Comparison of ENCODE assay signal across 12 cellular contexts in the genomic region with DNA sequence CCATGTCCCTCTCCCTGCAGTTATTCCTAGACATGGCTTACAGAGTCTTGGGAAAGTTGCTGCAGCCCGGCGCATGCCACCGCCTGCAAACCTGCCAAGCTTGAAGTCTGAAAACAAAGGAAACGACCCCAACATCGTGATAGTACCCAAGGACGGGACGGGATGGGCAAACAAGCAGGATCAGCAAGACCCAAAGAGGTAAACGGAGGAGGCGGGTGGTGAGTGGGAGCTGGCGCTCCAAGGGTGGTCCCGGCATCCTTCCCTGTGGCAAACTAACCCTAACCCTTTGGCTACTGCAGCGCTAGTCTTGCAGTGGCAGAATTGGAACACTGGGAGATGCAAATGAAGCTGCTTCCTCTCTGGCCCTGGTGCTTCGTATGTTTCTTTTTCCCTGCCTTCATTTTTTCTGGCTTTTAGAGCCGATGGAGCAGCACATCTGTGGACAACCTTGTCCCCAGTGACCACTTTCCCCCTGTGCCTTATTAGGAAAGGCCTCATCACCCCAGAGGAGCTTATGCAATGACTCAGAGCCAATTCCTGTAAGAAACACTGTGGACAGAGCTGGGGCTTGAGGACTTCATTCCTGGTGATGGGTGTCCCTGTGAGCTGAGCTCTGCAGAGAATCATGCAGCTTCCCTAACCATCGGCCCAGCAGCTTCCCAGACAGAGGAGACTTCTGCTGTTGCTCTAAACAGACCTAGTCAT. TPM values are rescaled to one million over a fixed set of nuclear protein-coding genes. Genes with fewer than 3 reads are reported as not detected.
DNase-seq lines count a peak whose midpoint lies in the region; ATAC-seq, FAIRE-seq and TF ChIP-seq lines count a peak whose summit lies in the region.
"Had no signal": no experiment of that assay in that cellular context is flagged by ENCODE, and none has a peak within 500 bp of the region (broad histone marks: within the 10 kb centered on the region; RNA-seq: fewer than 3 reads in every experiment).

No MANE protein-coding gene starts in this region.

- peaks cover 91% of the 10 kb centered on the region for H4K20me1 ChIP-seq in astrocyte (ENCODE audit: insufficient read depth, low read length)
- peaks cover 85% of the 10 kb centered on the region for H4K20me1 ChIP-seq in hepatocyte (ENCODE audit: insufficient read depth, poor library complexity, severe bottlenecking)
- H4K20me1 ChIP-seq in OCI-LY7 (ENCODE audit: insufficient read depth, low read length), result peaks cover 10% of the 10 kb centered on the region; the same call in 1 of the 2 replicates

- H3K4me3 ChIP-seq in astrocyte (ENCODE audit: insufficient read depth, low read depth, low read length), result no peak overlapping the region
- H3K4me3 ChIP-seq in hepatocyte, result no peak overlapping the region
- no peak overlapping the region for H3K4me3 ChIP-seq in stomach smooth muscle (ENCODE audit: low read length in 2 of 2)
- no peak overlapping the region for H3K4me3 ChIP-seq in OCI-LY7 (ENCODE audit: low read depth, low read length, poor library complexity, severe bottlenecking)
- H3K4me3 ChIP-seq in H7 (ENCODE audit: insufficient read depth, low read depth, low read length), result no peak overlapping the region
- H3K4me3 ChIP-seq: ovary had no signal

- ATAC-seq in activated T-cell treated with anti-CD3 and anti-CD28 coated beads, Interleukin-2, amount 50 U/mL, for 72 hours (replicated peaks in 1 of 2), result no peak

- H3K9me3 Mint-ChIP-seq in activated T-cell treated with anti-CD3 and anti-CD28 coated beads, Interleukin-2, amount 50 U/mL, for 72 hours, result no peaks in the 10 kb centered on the region
- no peaks in the 10 kb centered on the region for H3K9me3 Mint-ChIP-seq in astrocyte (ENCODE audit: unreplicated experiment)
- H3K9me3 Mint-ChIP-seq: IgD-negative memory B cell; T-helper 1 cell treated with Interleukin-12 subunit alpha and Interleukin-12 subunit beta and Interleukin-4 antibody, amounts not matched to agents 30 μg/mL and 1 μg/mL, for 36 hours had no signal

- intact Hi-C loops in OCI-LY7 (cut with micrococcal nuclease; ENCODE audit: unreplicated experiment), result no loop called here

- H3K79me2 ChIP-seq in astrocyte (ENCODE audit: insufficient read depth, low read length) (peaks cover 98% of the 10 kb centered on the region), hepatocyte (peaks cover 98% of the 10 kb centered on the region), OCI-LY7 (ENCODE audit: insufficient read depth, low read depth, low read length) (peaks cover 36% of the 10 kb centered on the region)

- POLR2A ChIA-PET in OCI-LY7 (lab: Charles Lee), result interaction anchor here (0.6 to 0.9 kb wide), 2 partner anchors 16 to 42 kb away, joined by 3 to 4 read pairs; no protein-coding TSS in a partner anchor

- no peak for DNase-seq in activated T-cell treated with anti-CD3 and anti-CD28 coated beads, Interleukin-2, amount 50 U/mL, for 72 hours
- DNase-seq in activated T-cell treated with anti-CD3 and anti-CD28 coated beads for 4 hours, result no peak
- DNase-seq in astrocyte (ENCODE audit: low read depth), result peak; percentile 89
- DNase-seq in hepatocyte (ENCODE audit: low spot score), result peak; percentile 27
- no peak for DNase-seq in DMS 273 treated with DMSO at 0.1 percent for 48 hours (lab: John Stamatoyannopoulos, UW)
- no peak for DNase-seq in OCI-LY7 (ENCODE audit: low spot score)
- no peak for DNase-seq in H7

- H3K9ac ChIP-seq in astrocyte (ENCODE audit: low read length) (peak overlapping the region; percentile 42), stomach smooth muscle (ENCODE audit: low read length in 2 of 2) (no peak overlapping the region)

- H3K4me1 ChIP-seq in astrocyte (ENCODE audit: insufficient read depth, low read length) (peaks cover 25% of the 10 kb centered on the region), hepatocyte (ENCODE audit: insufficient read depth) (no peaks in the 10 kb centered on the region), stomach smooth muscle (ENCODE audit: control insufficient read depth, insufficient read depth, low read length) (peaks cover 28% of the 10 kb centered on the region), OCI-LY7 (ENCODE audit: insufficient read depth, low read length, poor library complexity, severe bottlenecking) (no peaks in the 10 kb centered on the region)

- H3K36me3 Mint-ChIP-seq in activated T-cell treated with anti-CD3 and anti-CD28 coated beads, Interleukin-2, amount 50 U/mL, for 72 hours (ENCODE audit: insufficient read depth in 2 of 2), result peaks cover 0 to 20% of the 10 kb centered on the region in 2 donors
- peaks cover 19% of the 10 kb centered on the region for H3K36me3 Mint-ChIP-seq in astrocyte (ENCODE audit: low read depth, unreplicated experiment)
- H3K36me3 Mint-ChIP-seq: IgD-negative memory B cell had no signal

- TF ChIP-seq CTCF in astrocyte (IDR thresholded peaks at IDR 0.05; ENCODE audit: insufficient read depth, low read depth, low read length) (no peak), hepatocyte (IDR thresholded peaks at IDR 0.05; ENCODE audit: poor library complexity) (no peak), OCI-LY7 (conservative IDR thresholded peaks at IDR 0.05; ENCODE audit: low read length) (no peak)

- 89% methylated on average over 15 of the region's 15 CpGs for WGBS in hepatocyte (ENCODE audit: low lambda C conversion rate, missing lambda C conversion rate)

- H2AFZ ChIP-seq in astrocyte (ENCODE audit: low read depth, low read length), result no peak overlapping the region
- no peak overlapping the region for H2AFZ ChIP-seq in hepatocyte
- H2AFZ ChIP-seq in OCI-LY7 (ENCODE audit: low read length), result no peak overlapping the region

- no TSS peak for BruUV-seq in OCI-LY7 (replicated peaks; lab: Mats Ljungman, UMichigan)

- H3K4me1 Mint-ChIP-seq in activated T-cell treated with anti-CD3 and anti-CD28 coated beads, Interleukin-2, amount 50 U/mL, for 72 hours (ENCODE audit: low read depth), result peaks cover 19% of the 10 kb centered on the region
- peaks cover 63% of the 10 kb centered on the region for H3K4me1 Mint-ChIP-seq in astrocyte (ENCODE audit: low read depth, unreplicated experiment)

- peak overlapping the region; percentile 27 for H3K27ac Mint-ChIP-seq in activated T-cell treated with anti-CD3 and anti-CD28 coated beads, Interleukin-2, amount 50 U/mL, for 72 hours
- H3K27ac Mint-ChIP-seq in astrocyte (ENCODE audit: unreplicated experiment), result peak overlapping the region; percentile 82
- H3K27ac Mint-ChIP-seq: IgD-negative memory B cell; T-helper 1 cell treated with Interleukin-12 subunit alpha and Interleukin-12 subunit beta and Interleukin-4 antibody, amounts not matched to agents 30 μg/mL and 1 μg/mL, for 36 hours had no signal

- H3K27ac ChIP-seq in astrocyte (ENCODE audit: low read depth, low read length) (peak overlapping the region; percentile 54), hepatocyte (no peak overlapping the region), stomach smooth muscle (ENCODE audit: low read length) (peak overlapping the region; percentile 31), OCI-LY7 (ENCODE audit: low read depth, low read length, poor library complexity, severe bottlenecking) (no peak overlapping the region)
- H3K27ac ChIP-seq: C4-2B, ovary had no signal

- H3K36me3 ChIP-seq in astrocyte (ENCODE audit: insufficient read depth, low read length), result peaks cover 41% of the 10 kb centered on the region
- no peaks in the 10 kb centered on the region for H3K36me3 ChIP-seq in hepatocyte (replicated peaks; ENCODE audit: insufficient read depth, low read depth)
- peaks cover 39 to 41% of the 10 kb centered on the region in 2 donors for H3K36me3 ChIP-seq in stomach smooth muscle (ENCODE audit: control insufficient read depth in 2 of 2, insufficient read depth in 2 of 2, low read length in 2 of 2)
- peaks cover 80% of the 10 kb centered on the region for H3K36me3 ChIP-seq in OCI-LY7 (ENCODE audit: insufficient read depth, low read length)
- H3K36me3 ChIP-seq in H7 (replicated peaks; ENCODE audit: control insufficient read depth, insufficient read depth, low read length), result peaks cover 30% of the 10 kb centered on the region
- H3K36me3 ChIP-seq: ovary had no signal

- peak; percentile 73 for FAIRE-seq in astrocyte (lab: Jason Lieb, UNC)

- H3K27me3 ChIP-seq in astrocyte (ENCODE audit: insufficient read depth, low read length) (no peaks in the 10 kb centered on the region), hepatocyte (no peaks in the 10 kb centered on the region), stomach smooth muscle (ENCODE audit: control insufficient read depth in 1 of 2, insufficient read depth in 2 of 2, low read length in 2 of 2) (no peaks in the 10 kb centered on the region), H7 (ENCODE audit: control insufficient read depth, insufficient read depth, low read length) (no peaks in the 10 kb centered on the region)
- H3K27me3 ChIP-seq: ovary had no signal

- H3K9me3 ChIP-seq in astrocyte (ENCODE audit: insufficient read depth, low read depth, low read length) (no peaks in the 10 kb centered on the region), hepatocyte (ENCODE audit: low read depth) (no peaks in the 10 kb centered on the region), stomach smooth muscle (ENCODE audit: control insufficient read depth in 2 of 2, low read length in 2 of 2) (no peaks in the 10 kb centered on the region), OCI-LY7 (ENCODE audit: low read length) (no peaks in the 10 kb centered on the region)
- H3K9me3 ChIP-seq: ovary had no signal

- no peak overlapping the region for H3K4me3 Mint-ChIP-seq in activated T-cell treated with anti-CD3 and anti-CD28 coated beads, Interleukin-2, amount 50 U/mL, for 72 hours
- peak overlapping the region; percentile 63 for H3K4me3 Mint-ChIP-seq in astrocyte (ENCODE audit: unreplicated experiment)
- H3K4me3 Mint-ChIP-seq: IgD-negative memory B cell; T-helper 1 cell treated with Interleukin-12 subunit alpha and Interleukin-12 subunit beta and Interleukin-4 antibody, amounts not matched to agents 30 μg/mL and 1 μg/mL, for 36 hours had no signal

- CTCF ChIA-PET in OCI-LY7 (lab: Charles Lee; ENCODE audit: unreplicated experiment), result interaction anchor here (0.6 kb wide), 1 partner anchor 285 kb away, joined by 4 read pairs; no protein-coding TSS in a partner anchor

- no peaks in the 10 kb centered on the region for H3K27me3 Mint-ChIP-seq in activated T-cell treated with anti-CD3 and anti-CD28 coated beads, Interleukin-2, amount 50 U/mL, for 72 hours (ENCODE audit: low read depth)
- no peaks in the 10 kb centered on the region for H3K27me3 Mint-ChIP-seq in astrocyte (ENCODE audit: low read depth, unreplicated experiment)
- H3K27me3 Mint-ChIP-seq: IgD-negative memory B cell had no signal

- H3K9me2 ChIP-seq in hepatocyte (replicated peaks; ENCODE audit: insufficient read depth) (no peaks in the 10 kb centered on the region), OCI-LY7 (ENCODE audit: insufficient read depth, low read length) (no peaks in the 10 kb centered on the region)

- H3K4me2 ChIP-seq in astrocyte (ENCODE audit: low read length), result peak overlapping the region; percentile 56
- H3K4me2 ChIP-seq in hepatocyte, result no peak overlapping the region
- no peak overlapping the region for H3K4me2 ChIP-seq in OCI-LY7 (ENCODE audit: low read length)

RNA-seq across cellular contexts. Expression of gene PRRC2B, which starts 38.9 kb away (rescaled TPM):
- 100 to 1,000 TPM; 179 to 214 TPM for total RNA-seq in activated T-cell treated with anti-CD3 and anti-CD28 coated beads, Interleukin-2, amount 50 U/mL, for 72 hours
- total RNA-seq in astrocyte, result 260 and 292 TPM in 2 replicates
- 76.8 and 118 TPM in 2 replicates for total RNA-seq in hepatocyte
- 44.6 and 48.2 TPM in 2 replicates for polyA plus RNA-seq in hepatocyte
- total RNA-seq in OCI-LY7 (2014; rRNA removed; shearing (Covaris generic)), result 84.2 and 89.4 TPM in 2 replicates
- 210 and 224 TPM in 2 replicates for total RNA-seq in OCI-LY7 (2022)
- 77.4 and 102 TPM in 2 replicates for total RNA-seq in H7 (2014; rRNA removed; shearing (Covaris generic))

Comparison
In these comparisons a context has a peak if more than half of its experiments do, and no peak if none do; other contexts are left out.
1. DNase-seq: peak in astrocyte (single experiment) and hepatocyte (single experiment); none in activated T-cell treated with anti-CD3 and anti-CD28 coated beads, Interleukin-2, amount 50 U/mL, for 72 hours (0 of 2), activated T-cell treated with anti-CD3 and anti-CD28 coated beads for 4 hours (single experiment), DMS 273 treated with DMSO at 0.1 percent for 48 hours (single experiment), OCI-LY7 (single experiment) and H7 (single experiment).
2. H3K27ac ChIP-seq: peak in astrocyte (single experiment) and stomach smooth muscle (single experiment); none in hepatocyte (single experiment) and OCI-LY7 (single experiment).